Comparison of ENCODE assay signal across 1 cellular context in genomic region chr3:52248816-52249547, GRCh38.
TF ChIP-seq lines count a peak whose summit lies in the region.

No MANE protein-coding gene starts in this region.

TF ChIP-seq in endothelial cell of umbilical vein, 7 proteins besides CTCF, POLR2A, EP300 and RAD21:
- no peak for TF ChIP-seq JUN (IDR thresholded peaks at IDR 0.05; ENCODE audit: borderline replicate concordance, insufficient read depth, insufficient read length, low read depth)
- TF ChIP-seq POLR2AphosphoS5 (IDR thresholded peaks at IDR 0.05; ENCODE audit: insufficient read depth, low read depth, low read length): no peak
- TF ChIP-seq MYC (IDR thresholded peaks at IDR 0.05; ENCODE audit: low read depth, low read length): no peak
- no peak for TF ChIP-seq GATA2 (IDR thresholded peaks at IDR 0.05; ENCODE audit: insufficient read depth, insufficient read length, low read depth, low read length)
- TF ChIP-seq EZH2 (IDR thresholded peaks at IDR 0.05; ENCODE audit: borderline replicate concordance, low read depth, low read length, severe bottlenecking): no peak
- TF ChIP-seq FOS (IDR thresholded peaks at IDR 0.05; ENCODE audit: borderline replicate concordance, insufficient read depth, low read length): no peak
- TF ChIP-seq MAX (IDR thresholded peaks at IDR 0.05; ENCODE audit: insufficient read depth, insufficient read length): no peak
